Comparison of ENCODE assay signal across 11 cellular contexts in genomic region chr2:238127165-238128060, GRCh38. TPM values are rescaled to one million over a fixed set of nuclear protein-coding genes. Genes with fewer than 3 reads are reported as not detected.
DNase-seq lines count a peak whose midpoint lies in the region; ATAC-seq and TF ChIP-seq lines count a peak whose summit lies in the region.
"Had no signal": no experiment of that assay in that cellular context is flagged by ENCODE, and none has a peak within 500 bp of the region (broad histone marks: within the 10 kb centered on the region; RNA-seq: fewer than 3 reads in every experiment).

No MANE protein-coding gene starts in this region.

- no peak overlapping the region for H3K27ac Mint-ChIP-seq in CD8-positive, alpha-beta T cell
- H3K27ac Mint-ChIP-seq in effector memory CD8-positive, alpha-beta T cell: no peak overlapping the region
- no peak overlapping the region for H3K27ac Mint-ChIP-seq in nephron progenitor cell
- H3K27ac Mint-ChIP-seq: activated T-helper 1 cell treated with anti-CD3 and anti-CD28 coated beads, Interleukin-12 subunit alpha, Interleukin-12 subunit beta, Interleukin-2, Interleukin-4 antibody, amounts not matched to agents 30 ng/mL and 10 ng/mL and 1 ng/mL, durations not matched to agents 14 hours and 24 hours and 36 hours had no signal

- CTCF ChIA-PET in CD8-positive, alpha-beta T cell (lab: Charles Lee): no interaction called here

- POLR2A ChIA-PET in CD8-positive, alpha-beta T cell (lab: Charles Lee): no interaction called here

- H3K4me3 Mint-ChIP-seq in CD8-positive, alpha-beta T cell: no peak overlapping the region
- no peak overlapping the region for H3K4me3 Mint-ChIP-seq in effector memory CD8-positive, alpha-beta T cell
- no peak overlapping the region for H3K4me3 Mint-ChIP-seq in nephron progenitor cell
- H3K4me3 Mint-ChIP-seq: activated T-helper 1 cell treated with anti-CD3 and anti-CD28 coated beads, Interleukin-12 subunit alpha, Interleukin-12 subunit beta, Interleukin-2, Interleukin-4 antibody, amounts not matched to agents 30 ng/mL and 10 ng/mL and 1 ng/mL, durations not matched to agents 14 hours and 24 hours and 36 hours had no signal

- H3K9me3 Mint-ChIP-seq in CD8-positive, alpha-beta T cell: no peaks in the 10 kb centered on the region
- no peaks in the 10 kb centered on the region for H3K9me3 Mint-ChIP-seq in effector memory CD8-positive, alpha-beta T cell
- H3K9me3 Mint-ChIP-seq in nephron progenitor cell: no peaks in the 10 kb centered on the region
- H3K9me3 Mint-ChIP-seq: activated T-helper 1 cell treated with anti-CD3 and anti-CD28 coated beads, Interleukin-12 subunit alpha, Interleukin-12 subunit beta, Interleukin-2, Interleukin-4 antibody, amounts not matched to agents 30 ng/mL and 10 ng/mL and 1 ng/mL, durations not matched to agents 14 hours and 24 hours and 36 hours had no signal

- intact Hi-C loops in CD8-positive, alpha-beta T cell (cut with DNase I, micrococcal nuclease): no loop called here

- H3K36me3 ChIP-seq in CD8-positive, alpha-beta T cell (ENCODE audit: insufficient read depth, low read length): no peaks in the 10 kb centered on the region

- no peak for TF ChIP-seq CTCF in CD8-positive, alpha-beta T cell (IDR thresholded peaks at IDR 0.05)
- no peak for TF ChIP-seq CTCF in nephron progenitor cell (IDR thresholded peaks at IDR 0.05)

- no peaks in the 10 kb centered on the region for H3K27me3 Mint-ChIP-seq in CD8-positive, alpha-beta T cell (ENCODE audit: low read depth)
- H3K27me3 Mint-ChIP-seq in effector memory CD8-positive, alpha-beta T cell: no peaks in the 10 kb centered on the region
- H3K27me3 Mint-ChIP-seq in nephron progenitor cell (ENCODE audit: low read depth, poor library complexity): peaks cover 3% of the 10 kb centered on the region

- no peak overlapping the region for H3K4me3 ChIP-seq in CD8-positive, alpha-beta T cell (ENCODE audit: low read depth, low read length)

- no peaks in the 10 kb centered on the region for H3K36me3 Mint-ChIP-seq in CD8-positive, alpha-beta T cell
- no peaks in the 10 kb centered on the region for H3K36me3 Mint-ChIP-seq in effector memory CD8-positive, alpha-beta T cell (ENCODE audit: insufficient read depth)
- no peaks in the 10 kb centered on the region for H3K36me3 Mint-ChIP-seq in nephron progenitor cell (ENCODE audit: low read depth)

- DNase-seq in CD8-positive, alpha-beta T cell: peak in 3 of 7 experiments; percentile 7 to 26 (median 13)
- DNase-seq in effector memory CD8-positive, alpha-beta T cell: no peak
- DNase-seq in nephron progenitor cell: peak; percentile 41
- no peak for DNase-seq in GM19238 (ENCODE audit: insufficient read length, low spot score)
- DNase-seq: trophoblast cell had no signal

- no peaks in the 10 kb centered on the region for H3K4me1 ChIP-seq in CD8-positive, alpha-beta T cell (ENCODE audit: insufficient read depth, low read length)

- H3K27ac ChIP-seq in CD8-positive, alpha-beta T cell (ENCODE audit: low read depth, low read length): no peak overlapping the region

- no peaks in the 10 kb centered on the region for H3K4me1 Mint-ChIP-seq in CD8-positive, alpha-beta T cell (ENCODE audit: low read depth)
- no peaks in the 10 kb centered on the region for H3K4me1 Mint-ChIP-seq in effector memory CD8-positive, alpha-beta T cell (ENCODE audit: low read depth in 2 of 2)
- H3K4me1 Mint-ChIP-seq in nephron progenitor cell: peaks cover 4% of the 10 kb centered on the region

- ATAC-seq in CD8-positive, alpha-beta T cell: peak; percentile 51
- ATAC-seq in HG02973 (IDR thresholded peaks at IDR 0.05; ENCODE audit: unreplicated experiment): peak; percentile 58
- peak; percentile 68 for ATAC-seq in effector memory CD8-positive, alpha-beta T cell (replicated peaks)
- no peak for ATAC-seq in HG03565 (IDR thresholded peaks at IDR 0.05; ENCODE audit: unreplicated experiment)
- no peak for ATAC-seq in HG03095 (IDR thresholded peaks at IDR 0.05; ENCODE audit: unreplicated experiment)
- ATAC-seq in GM21528 (IDR thresholded peaks at IDR 0.05; ENCODE audit: low FRiP score, unreplicated experiment): no peak

- H3K9me3 ChIP-seq in CD8-positive, alpha-beta T cell (ENCODE audit: low read length): no peaks in the 10 kb centered on the region

- no peaks in the 10 kb centered on the region for H3K27me3 ChIP-seq in CD8-positive, alpha-beta T cell (ENCODE audit: insufficient read depth, low read length)

RNA-seq across cellular contexts. Expression of gene KLHL30, which starts 11.1 kb away (rescaled TPM):
- total RNA-seq in CD8-positive, alpha-beta T cell: not detected
- total RNA-seq: activated T-helper 1 cell treated with anti-CD3 and anti-CD28 coated beads, Interleukin-12 subunit alpha, Interleukin-12 subunit beta, Interleukin-2, Interleukin-4 antibody, amounts not matched to agents 30 ng/mL and 10 ng/mL and 1 ng/mL, durations not matched to agents 14 hours and 24 hours and 36 hours; mononuclear cell had no signal

RNA-seq across cellular contexts. Expression of gene ESPNL, which starts 27.3 kb away (rescaled TPM):
- total RNA-seq in CD8-positive, alpha-beta T cell: not detected

RNA-seq across cellular contexts. Expression of gene ERFE, which starts 31.4 kb away (rescaled TPM):
- total RNA-seq in CD8-positive, alpha-beta T cell: not detected
- total RNA-seq: activated T-helper 1 cell treated with anti-CD3 and anti-CD28 coated beads, Interleukin-12 subunit alpha, Interleukin-12 subunit beta, Interleukin-2, Interleukin-4 antibody, amounts not matched to agents 30 ng/mL and 10 ng/mL and 1 ng/mL, durations not matched to agents 14 hours and 24 hours and 36 hours had no signal

Comparison
In these comparisons a context has a peak if more than half of its experiments do, and no peak if none do; other contexts are left out.
1. ATAC-seq: peak in CD8-positive, alpha-beta T cell (single experiment), HG02973 (single experiment) and effector memory CD8-positive, alpha-beta T cell (single experiment); none in HG03565 (single experiment), HG03095 (single experiment) and GM21528 (single experiment).